In genomic region chr3:12180218-12180617, GRCh38 we compare ENCODE assay signal across 12 cellular contexts. TPM values are rescaled to one million over a fixed set of nuclear protein-coding genes. Genes with fewer than 3 reads are reported as not detected.
DNase-seq lines count a peak whose midpoint lies in the region; ATAC-seq and TF ChIP-seq lines count a peak whose summit lies in the region.
"Had no signal": no experiment of that assay in that cellular context is flagged by ENCODE, and none has a peak within 500 bp of the region (broad histone marks: within the 10 kb centered on the region; RNA-seq: fewer than 3 reads in every experiment).

No MANE protein-coding gene starts in this region.

- ATAC-seq in Right ventricle myocardium inferior (peak; percentile 17), left lung (peak; percentile 89), HG02852 (IDR thresholded peaks at IDR 0.05; ENCODE audit: unreplicated experiment) (no peak)

- H3K4me1 ChIP-seq in left lung = peaks cover 12 to 53% of the 10 kb centered on the region in 2 donors

- no peaks in the 10 kb centered on the region for H3K9me3 ChIP-seq in left lung
- H3K9me3 ChIP-seq: BLaER1 had no signal

- intact Hi-C loops in Right ventricle myocardium inferior (cut with DNase I) (no loop called here), cardiac septum (cut with DNase I) (no loop called here), left lung (cut with DNase I) (no loop called here)

- H3K27me3 ChIP-seq in left lung = no peaks in the 10 kb centered on the region

- H3K27ac ChIP-seq in left lung = peak overlapping the region in 1 of 2 donors; percentile 25
- H3K27ac ChIP-seq: BLaER1 had no signal

- DNase-seq in Right ventricle myocardium inferior (ENCODE audit: missing footprints) = peak; percentile 74
- no peak for DNase-seq in cardiac septum (ENCODE audit: low spot score)
- peak; percentile 80 for DNase-seq in cerebellum (ENCODE audit: low spot score)
- DNase-seq in left lung = peak; percentile 77 to 90
- DNase-seq in activated naive CD4-positive, alpha-beta T cell treated with anti-CD3 and anti-CD28 coated beads, Interleukin-2, amount 50 U/mL, for 16 hours = no peak
- no peak for DNase-seq in RPMI8226
- no peak for DNase-seq in activated effector memory CD4-positive, alpha-beta T cell treated with anti-CD3 and anti-CD28 coated beads, Interleukin-2, amount 50 U/mL, for 16 hours
- DNase-seq: activated CD4-positive, alpha-beta memory T cell treated with anti-CD3 and anti-CD28 coated beads, Interleukin-2, amount 10 ng/mL, durations not matched to agents 7 days and 5 days; HFFc6; islet precursor cell had no signal

- TF ChIP-seq CTCF in left lung (IDR thresholded peaks at IDR 0.05) = peak in 1 of 2 donors; percentile 17

- no peak overlapping the region for H3K4me3 ChIP-seq in left lung
- H3K4me3 ChIP-seq: BLaER1 had no signal

- H3K36me3 ChIP-seq in left lung = no peaks in the 10 kb centered on the region
- H3K36me3 ChIP-seq: BLaER1 had no signal

RNA-seq across cellular contexts. Expression of gene TIMP4, which starts 21.5 kb away (rescaled TPM):
- total RNA-seq in Right ventricle myocardium inferior (23.8 TPM), cardiac septum (4.3 TPM), cerebellum (17.6 TPM), left lung (10 to 100 TPM in 1 of 2 donors, under 1 TPM in 1; 0.93 to 11.3 TPM)
- total RNA-seq: activated CD4-positive, alpha-beta memory T cell treated with anti-CD3 and anti-CD28 coated beads, Interleukin-2, amount 10 ng/mL, durations not matched to agents 7 days and 5 days had no signal

Comparison
In these comparisons a context has a peak if more than half of its experiments do, and no peak if none do; other contexts are left out.
1. DNase-seq: peak in Right ventricle myocardium inferior (single experiment), cerebellum (single experiment) and left lung (2 of 2); none in cardiac septum (single experiment), activated naive CD4-positive, alpha-beta T cell treated with anti-CD3 and anti-CD28 coated beads, Interleukin-2, amount 50 U/mL, for 16 hours (single experiment), RPMI8226 (single experiment) and activated effector memory CD4-positive, alpha-beta T cell treated with anti-CD3 and anti-CD28 coated beads, Interleukin-2, amount 50 U/mL, for 16 hours (single experiment).